8 cellular contexts compared by ENCODE assay signal in the genomic region with DNA sequence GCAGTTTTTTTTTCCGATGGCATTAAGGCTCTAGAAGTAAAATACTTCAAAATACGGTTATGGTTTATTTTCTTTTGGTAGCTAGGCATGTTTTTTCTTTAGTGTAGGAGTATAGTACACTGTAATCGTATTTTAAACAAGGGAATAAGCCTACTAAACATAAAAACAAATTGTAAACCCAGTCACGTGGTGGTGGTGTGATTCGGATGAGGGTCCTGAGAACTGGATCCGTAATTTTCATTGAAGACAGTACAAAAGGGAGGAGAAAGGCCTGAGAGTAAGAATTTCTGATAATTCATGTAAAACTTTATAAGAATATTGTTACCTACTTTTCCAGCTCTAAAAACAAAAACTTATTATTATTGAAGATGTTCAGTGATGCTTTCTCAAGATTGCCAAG. TPM values are rescaled to one million over a fixed set of nuclear protein-coding genes. Genes with fewer than 3 reads are reported as not detected.
A peak's percentile ranks its signal among the peaks of the same experiment; 100 is the strongest.
DNase-seq lines count a peak whose midpoint lies in the region; ATAC-seq, FAIRE-seq and TF ChIP-seq lines count a peak whose summit lies in the region.

No MANE protein-coding gene starts in this region.

- peaks cover 56% of the 10 kb centered on the region for H4K20me1 ChIP-seq in HepG2 (ENCODE audit: insufficient read depth, low read length)

- H3K36me3 ChIP-seq in adrenal gland (replicated peaks in 1 of 2) (peaks cover 0 to 5% of the 10 kb centered on the region in 2 donors), HepG2 (replicated peaks in 1 of 2; ENCODE audit: control insufficient read depth in 1 of 2, insufficient read depth in 2 of 2, low read length in 2 of 2) (peaks cover 0 to 10% of the 10 kb centered on the region in 2 experiments; a peak in 3 of 5 replicates), thoracic aorta (no peaks in the 10 kb centered on the region)

- BruUV-seq in HepG2 (replicated peaks; lab: Mats Ljungman, UMichigan), result TSS peak; percentile 42

- peaks cover 66% of the 10 kb centered on the region for H3K79me2 ChIP-seq in HepG2 (ENCODE audit: insufficient read depth, low read length)

- H3K4me3 ChIP-seq in adrenal gland, result peak overlapping the region in 3 of 4 donors; percentile 80 to 98 (median 87)
- peak overlapping the region; percentile 90 to 98 (median 98) for H3K4me3 ChIP-seq in HepG2 (replicated peaks in 1 of 3; ENCODE audit: insufficient read depth in 1 of 3, low read depth in 2 of 3, low read length in 3 of 3)
- peak overlapping the region; percentile 79 for H3K4me3 ChIP-seq in thoracic aorta

- peak overlapping the region; percentile 100 for H3K27ac Mint-ChIP-seq in activated CD4-positive, alpha-beta T cell treated with anti-CD3 and anti-CD28 coated beads, Interleukin-2, amount 10 ng/mL, durations not matched to agents 24 days and 14 days

- H3K9ac ChIP-seq in HepG2 (ENCODE audit: insufficient read depth, low read depth, low read length), result peak overlapping the region; percentile 98

- no peak for FAIRE-seq in HepG2 (lab: Jason Lieb, UNC)

- peak overlapping the region in 4 of 5 donors; percentile 98 to 100 (median 99) for H3K27ac ChIP-seq in adrenal gland
- H3K27ac ChIP-seq in HepG2 (ENCODE audit: extremely low read length, insufficient read depth, low read length), result peak overlapping the region; percentile 95
- H3K27ac ChIP-seq in thoracic aorta, result peak overlapping the region; percentile 99 to 100

- H3K9me3 Mint-ChIP-seq in activated CD4-positive, alpha-beta T cell treated with anti-CD3 and anti-CD28 coated beads, Interleukin-2, amount 10 ng/mL, durations not matched to agents 24 days and 14 days, result no peaks in the 10 kb centered on the region

- in situ Hi-C loops in HepG2 (cut with HindIII; ENCODE audit: extremely low pct_ligation_motif_present, low pct_unique_long_range_greater_than_20kb), result no loop called here

- intact Hi-C loops in activated CD4-positive, alpha-beta T cell treated with anti-CD3 and anti-CD28 coated beads, Interleukin-2, amount 10 ng/mL, durations not matched to agents 24 days and 14 days (cut with micrococcal nuclease), result loop anchor here (1.0 to 10.0 kb wide), 4 partner anchors 8 to 569 kb away; partner anchors contain the start of genes DDX50 and RUFY2
- intact Hi-C loops in adrenal gland (cut with DNase I), result no loop called here
- intact Hi-C loops in HepG2 (cut with micrococcal nuclease; ENCODE audit: unreplicated experiment), result no loop called here

- no peak for TF ChIP-seq POLR2A in adrenal gland (IDR thresholded peaks at IDR 0.05)
- no peak for TF ChIP-seq POLR2A in HepG2 (IDR thresholded peaks at IDR 0.05; ENCODE audit: insufficient read depth in 1 of 2, low read depth in 2 of 2, low read length in 2 of 2)

- TF ChIP-seq EP300 in HepG2 (IDR thresholded peaks at IDR 0.05; ENCODE audit: low read depth in 2 of 2, low read length in 2 of 2) (no peak), HepG2 (CRISPR knock-in tag; IDR thresholded peaks at IDR 0.05; ENCODE audit: borderline replicate concordance) (no peak)

- TF ChIP-seq CTCF in adrenal gland (IDR thresholded peaks at IDR 0.05) (no peak), HepG2 (CRISPR knock-in tag; IDR thresholded peaks at IDR 0.05) (no peak), thoracic aorta (IDR thresholded peaks at IDR 0.05) (no peak)

- peaks cover 51% of the 10 kb centered on the region for H3K36me3 Mint-ChIP-seq in activated CD4-positive, alpha-beta T cell treated with anti-CD3 and anti-CD28 coated beads, Interleukin-2, amount 10 ng/mL, durations not matched to agents 24 days and 14 days (ENCODE audit: low read depth)

- 0% methylated on average over 6 of the region's 6 CpGs for WGBS in adrenal gland, 4 donors
- under 1% methylated on average over 6 of the region's 6 CpGs for WGBS in HepG2 (ENCODE audit: low lambda C conversion rate)

- H3K27me3 ChIP-seq in adrenal gland, result no peaks in the 10 kb centered on the region
- no peaks in the 10 kb centered on the region; a peak in 1 of 5 replicates for H3K27me3 ChIP-seq in HepG2 (ENCODE audit: control insufficient read depth in 1 of 2, insufficient read depth in 2 of 2, low read length in 2 of 2)
- no peaks in the 10 kb centered on the region for H3K27me3 ChIP-seq in thoracic aorta (replicated peaks; ENCODE audit: insufficient read depth)

- H3K27me3 Mint-ChIP-seq in activated CD4-positive, alpha-beta T cell treated with anti-CD3 and anti-CD28 coated beads, Interleukin-2, amount 10 ng/mL, durations not matched to agents 24 days and 14 days, result peaks cover 2% of the 10 kb centered on the region

- POLR2A ChIA-PET in HepG2 (lab: Yijun Ruan, JAX), result interaction anchor here (0.9 to 1.2 kb wide), 2 partner anchors 18 to 74 kb away, joined by 3 read pairs; partner anchors contain the start of gene RUFY2

- H3K4me2 ChIP-seq in HepG2 (ENCODE audit: low read depth, low read length), result peak overlapping the region; percentile 79

- no peak for TF ChIP-seq RAD21 in HepG2 (CRISPR knock-in tag; IDR thresholded peaks at IDR 0.05)

- no peaks in the 10 kb centered on the region for H3K9me3 ChIP-seq in adrenal gland (replicated peaks in 1 of 3)
- no peaks in the 10 kb centered on the region for H3K9me3 ChIP-seq in HepG2 (ENCODE audit: low read length)
- no peaks in the 10 kb centered on the region for H3K9me3 ChIP-seq in thoracic aorta

- ATAC-seq in HepG2, result no peak
- ATAC-seq in thoracic aorta (ENCODE audit: insufficient number of reproducible peaks, low FRiP score, low read depth), result no peak
- ATAC-seq in HG03159 (IDR thresholded peaks at IDR 0.05; ENCODE audit: unreplicated experiment), result no peak
- ATAC-seq in GM19023 (IDR thresholded peaks at IDR 0.05; ENCODE audit: unreplicated experiment), result no peak

- H3K4me1 ChIP-seq in adrenal gland (replicated peaks in 1 of 2) (peaks cover 47 to 64% of the 10 kb centered on the region in 2 donors), HepG2 (ENCODE audit: insufficient read depth, low read length) (peaks cover 54% of the 10 kb centered on the region), thoracic aorta (ENCODE audit: control insufficient read depth in 1 of 2, low read depth in 2 of 2) (peaks cover 36 to 50% of the 10 kb centered on the region in 2 donors)

- H3K4me1 Mint-ChIP-seq in activated CD4-positive, alpha-beta T cell treated with anti-CD3 and anti-CD28 coated beads, Interleukin-2, amount 10 ng/mL, durations not matched to agents 24 days and 14 days, result peaks cover 55% of the 10 kb centered on the region

- H3K4me3 Mint-ChIP-seq in activated CD4-positive, alpha-beta T cell treated with anti-CD3 and anti-CD28 coated beads, Interleukin-2, amount 10 ng/mL, durations not matched to agents 24 days and 14 days, result peak overlapping the region; percentile 99

- H2AFZ ChIP-seq in HepG2 (ENCODE audit: low read length), result no peak overlapping the region

- no peak for DNase-seq in activated CD4-positive, alpha-beta T cell treated with anti-CD3 and anti-CD28 coated beads, Interleukin-2, amount 10 ng/mL, durations not matched to agents 24 days and 14 days
- no peak for DNase-seq in activated CD4-positive, alpha-beta T cell treated with anti-CD3 and anti-CD28 coated beads, Interleukin-2, amount 50 U/mL, for 1 hour
- no peak for DNase-seq in adrenal gland
- no peak for DNase-seq in HepG2 (ENCODE audit: low spot score)
- DNase-seq in thoracic aorta (ENCODE audit: low spot score), result no peak
- no peak for DNase-seq in DMS53 treated with DMSO at 0.1 percent for 48 hours (lab: John Stamatoyannopoulos, UW; ENCODE audit: unreplicated experiment)

- CTCF ChIA-PET in HepG2 (lab: Yijun Ruan, JAX; ENCODE audit: low intra/inter-chr PET ratio, low total read pairs), result no interaction called here

RNA-seq across cellular contexts. Expression of gene PBLD, which starts 0.7 kb away (rescaled TPM):
- total RNA-seq in activated CD4-positive, alpha-beta T cell treated with anti-CD3 and anti-CD28 coated beads, Interleukin-2, amount 10 ng/mL, durations not matched to agents 24 days and 14 days, result 0.88 and 1.6 TPM in 2 replicates
- total RNA-seq in adrenal gland, result 10 to 100 TPM; 11.6 to 32.9 (median 19.0) TPM
- 10 to 100 TPM in 1 of 3 donors, 1 to 10 TPM in 2; 6.8 to 20.0 (median 7.7) TPM for polyA plus RNA-seq in adrenal gland
- total RNA-seq in HepG2 (2016; rRNA removed; fragmentation: Illumina TruSeq; extraction: Trizol), result 3.0 and 3.1 TPM in 2 replicates
- total RNA-seq in HepG2 (2016; cell fraction: cytosol; rRNA removed; fragmentation: Illumina TruSeq; extraction: Trizol; ENCODE audit: low read depth), result 1.4 and 2.3 TPM in 2 replicates
- 2.8 and 3.6 TPM in 2 replicates for total RNA-seq in HepG2 (2016; cell fraction: insoluble cytoplasmic fraction; rRNA removed; fragmentation: Illumina TruSeq; extraction: Trizol)
- 2.1 and 2.4 TPM in 2 replicates for total RNA-seq in HepG2 (2016; cell fraction: membrane; rRNA removed; fragmentation: Illumina TruSeq; extraction: Trizol)
- 2.8 and 4.0 TPM in 2 replicates for total RNA-seq in HepG2 (2016; cell fraction: nucleus; rRNA removed; fragmentation: Illumina TruSeq; extraction: Trizol)
- 0.42 and 0.52 TPM in 2 replicates for polyA plus RNA-seq in HepG2 (2011; rRNA removed)
- polyA plus RNA-seq in HepG2 (2011; cell fraction: cytosol; rRNA removed), result 0.16 and 0.24 TPM in 2 replicates
- polyA plus RNA-seq in HepG2 (2011; cell fraction: nucleus; rRNA removed), result 0.76 and 0.97 TPM in 2 replicates
- 1.3 and 3.0 TPM in 2 replicates for polyA plus RNA-seq in HepG2 (2012)
- 1.1 and 1.2 TPM in 2 replicates for polyA plus RNA-seq in HepG2 (2016; cell fraction: cytosol; fragmentation: Illumina TruSeq; extraction: Trizol; ENCODE audit: low read depth)
- polyA plus RNA-seq in HepG2 (2016; cell fraction: insoluble cytoplasmic fraction; fragmentation: Illumina TruSeq; extraction: Trizol; ENCODE audit: low read depth), result 3.5 TPM in 2 replicates
- polyA plus RNA-seq in HepG2 (2016; cell fraction: membrane; fragmentation: Illumina TruSeq; extraction: Trizol; ENCODE audit: low read depth), result 1.2 and 1.4 TPM in 2 replicates
- 2.5 and 4.3 TPM in 2 replicates for polyA plus RNA-seq in HepG2 (2016; cell fraction: nucleus; fragmentation: Illumina TruSeq; extraction: Trizol; ENCODE audit: insufficient read depth, low read depth)
- 0.56 and 0.76 TPM in 2 replicates for polyA minus RNA-seq in HepG2 (2011; rRNA and poly(A)+ RNA removed; ENCODE audit: low replicate concordance)
- 0.59 and 0.62 TPM in 2 replicates for polyA minus RNA-seq in HepG2 (2011; cell fraction: cytosol; rRNA and poly(A)+ RNA removed)
- 0.90 and 1.5 TPM in 2 replicates for polyA minus RNA-seq in HepG2 (2011; cell fraction: nucleus; rRNA and poly(A)+ RNA removed)
- total RNA-seq in thoracic aorta, result 1 to 10 TPM; 8.0 to 9.5 TPM

RNA-seq across cellular contexts. Expression of gene HNRNPH3, which starts 1.6 kb away (rescaled TPM):
- 200 and 206 TPM in 2 replicates for total RNA-seq in activated CD4-positive, alpha-beta T cell treated with anti-CD3 and anti-CD28 coated beads, Interleukin-2, amount 10 ng/mL, durations not matched to agents 24 days and 14 days
- 100 to 1,000 TPM in 1 of 8 donors, 10 to 100 TPM in 7; 12.9 to 113 (median 57.3) TPM for total RNA-seq in adrenal gland
- polyA plus RNA-seq in adrenal gland, result 100 to 1,000 TPM; 126 to 291 (median 237) TPM
- total RNA-seq in HepG2 (2016; rRNA removed; fragmentation: Illumina TruSeq; extraction: Trizol), result 46.0 and 84.5 TPM in 2 replicates
- total RNA-seq in HepG2 (2016; cell fraction: cytosol; rRNA removed; fragmentation: Illumina TruSeq; extraction: Trizol; ENCODE audit: low read depth), result 10.1 and 14.0 TPM in 2 replicates
- total RNA-seq in HepG2 (2016; cell fraction: insoluble cytoplasmic fraction; rRNA removed; fragmentation: Illumina TruSeq; extraction: Trizol), result 43.5 and 77.3 TPM in 2 replicates
- total RNA-seq in HepG2 (2016; cell fraction: membrane; rRNA removed; fragmentation: Illumina TruSeq; extraction: Trizol), result 20.4 and 25.0 TPM in 2 replicates
- total RNA-seq in HepG2 (2016; cell fraction: nucleus; rRNA removed; fragmentation: Illumina TruSeq; extraction: Trizol), result 63.5 and 64.6 TPM in 2 replicates
- 31.3 and 47.7 TPM in 2 replicates for polyA plus RNA-seq in HepG2 (2011; rRNA removed)
- 16.7 and 20.6 TPM in 2 replicates for polyA plus RNA-seq in HepG2 (2011; cell fraction: cytosol; rRNA removed)
- 33.6 and 52.8 TPM in 2 replicates for polyA plus RNA-seq in HepG2 (2011; cell fraction: nucleus; rRNA removed)
- polyA plus RNA-seq in HepG2 (2012), result 123 and 162 TPM in 2 replicates
- polyA plus RNA-seq in HepG2 (2016; cell fraction: cytosol; fragmentation: Illumina TruSeq; extraction: Trizol; ENCODE audit: low read depth), result 10.0 TPM in 2 replicates
- 350 and 380 TPM in 2 replicates for polyA plus RNA-seq in HepG2 (2016; cell fraction: insoluble cytoplasmic fraction; fragmentation: Illumina TruSeq; extraction: Trizol; ENCODE audit: low read depth)
- 20.3 and 21.1 TPM in 2 replicates for polyA plus RNA-seq in HepG2 (2016; cell fraction: membrane; fragmentation: Illumina TruSeq; extraction: Trizol; ENCODE audit: low read depth)
- 259 and 277 TPM in 2 replicates for polyA plus RNA-seq in HepG2 (2016; cell fraction: nucleus; fragmentation: Illumina TruSeq; extraction: Trizol; ENCODE audit: insufficient read depth, low read depth)
- 6.6 and 20.1 TPM in 2 replicates for polyA minus RNA-seq in HepG2 (2011; rRNA and poly(A)+ RNA removed; ENCODE audit: low replicate concordance)
- 14.9 and 18.1 TPM in 2 replicates for polyA minus RNA-seq in HepG2 (2011; cell fraction: cytosol; rRNA and poly(A)+ RNA removed)
- polyA minus RNA-seq in HepG2 (2011; cell fraction: nucleus; rRNA and poly(A)+ RNA removed), result 66.1 and 67.3 TPM in 2 replicates
- 10 to 100 TPM; 47.1 to 68.7 TPM for total RNA-seq in thoracic aorta
